ENCODE assay signal across 8 cellular contexts in genomic region chr1:224644553-224645154, GRCh38. TPM values are rescaled to one million over a fixed set of nuclear protein-coding genes. Genes with fewer than 3 reads are reported as not detected.
A peak's percentile ranks its signal among the peaks of the same experiment; 100 is the strongest.
DNase-seq lines count a peak whose midpoint lies in the region; ATAC-seq, FAIRE-seq and TF ChIP-seq lines count a peak whose summit lies in the region.

No MANE protein-coding gene starts in this region.

- H3K9me3 ChIP-seq in endothelial cell of umbilical vein (replicated peaks; ENCODE audit: control insufficient read depth, insufficient read depth, low read length), result no peaks in the 10 kb centered on the region

- peak; percentile 74 for FAIRE-seq in endothelial cell of umbilical vein (lab: Jason Lieb, UNC)

- H2AFZ ChIP-seq in endothelial cell of umbilical vein (ENCODE audit: low read depth, low read length), result no peak overlapping the region

- H3K4me3 ChIP-seq in AG09309 (ENCODE audit: control insufficient read depth, low read depth, low read length) (no peak overlapping the region), endothelial cell of umbilical vein (replicated peaks in 1 of 3; ENCODE audit: insufficient read depth in 1 of 3, low read depth in 1 of 3, low read length in 3 of 3) (no peak overlapping the region)

- H3K27ac Mint-ChIP-seq in natural killer cell, result no peak overlapping the region

- TF ChIP-seq CTCF in AG09309 (IDR thresholded peaks at IDR 0.05; ENCODE audit: control insufficient read depth, insufficient read depth, low read depth, low read length, missing control alignments) (peak; percentile 88), endothelial cell of umbilical vein (IDR thresholded peaks at IDR 0.05; ENCODE audit: extremely low read depth in 1 of 2, insufficient read depth in 1 of 2, low read depth in 1 of 2, low read length in 2 of 2) (peak; percentile 72 to 76), natural killer cell (IDR thresholded peaks at IDR 0.05) (peak; percentile 94)

- H3K27me3 Mint-ChIP-seq in natural killer cell (ENCODE audit: low read depth in 2 of 2), result peaks cover 4 to 6% of the 10 kb centered on the region in 2 donors

- ATAC-seq in GM18517 (IDR thresholded peaks at IDR 0.05; ENCODE audit: unreplicated experiment) (peak; percentile 77), HG03159 (IDR thresholded peaks at IDR 0.05; ENCODE audit: unreplicated experiment) (peak; percentile 72), natural killer cell (peak; percentile 65 to 89 (median 83))

- no peaks in the 10 kb centered on the region for H3K79me2 ChIP-seq in endothelial cell of umbilical vein (ENCODE audit: control insufficient read depth, insufficient read depth, low read length)

- H3K4me1 Mint-ChIP-seq in natural killer cell, result peaks cover 0 to 4% of the 10 kb centered on the region in 2 donors

- BruUV-seq in endothelial cell of umbilical vein (replicated peaks; lab: Mats Ljungman, UMichigan), result no TSS peak

- DNase-seq in AG09309 (ENCODE audit: low read depth) (no peak), NOMO-1 (lab: John Stamatoyannopoulos, UW; ENCODE audit: unreplicated experiment in 2 of 2) (peak; percentile 41 to 49), endothelial cell of umbilical vein (ENCODE audit: low read depth, low spot score) (peak; percentile 54), natural killer cell (peak; percentile 29), substantia nigra (lab: John Stamatoyannopoulos, UW) (peak in 29 of 49 donors; percentile 2 to 40 (median 10))
- DNase-seq in activated CD8-positive, alpha-beta memory T cell treated with anti-CD3 and anti-CD28 coated beads for 24 hours, result peak; percentile 78

- dilution Hi-C loops in endothelial cell of umbilical vein (cut with MboI; ENCODE audit: extremely low pct_ligation_motif_present, low sequenced_read_pairs), result no loop called here

- H3K36me3 ChIP-seq in endothelial cell of umbilical vein (ENCODE audit: control insufficient read depth in 2 of 2, extremely low read depth in 1 of 2, insufficient read depth in 2 of 2, low read length in 2 of 2), result no peaks in the 10 kb centered on the region

- no peaks in the 10 kb centered on the region for H3K9me1 ChIP-seq in endothelial cell of umbilical vein (replicated peaks; ENCODE audit: control insufficient read depth, extremely low read depth, insufficient read depth, low read length)

- no peak overlapping the region for H3K9ac ChIP-seq in endothelial cell of umbilical vein (replicated peaks; ENCODE audit: extremely low read depth, insufficient read depth, low read length)

- peaks cover under 1% of the 10 kb centered on the region for H3K4me1 ChIP-seq in endothelial cell of umbilical vein (ENCODE audit: control insufficient read depth, extremely low read depth, insufficient read depth, low read length)

- intact Hi-C loops in endothelial cell of umbilical vein (cut with micrococcal nuclease), result loop anchor here (1.0 kb wide), 3 partner anchors 21 to 207 kb away; no protein-coding TSS in a partner anchor
- intact Hi-C loops in natural killer cell (cut with micrococcal nuclease), result loop anchor here (10.0 kb wide), 1 partner anchor 130 kb away; no protein-coding TSS in a partner anchor

- no peaks in the 10 kb centered on the region for H3K27me3 ChIP-seq in endothelial cell of umbilical vein (ENCODE audit: control insufficient read depth in 2 of 2, insufficient read depth in 2 of 2, low read length in 2 of 2)

- no peaks in the 10 kb centered on the region for H3K36me3 Mint-ChIP-seq in natural killer cell

- no peak overlapping the region for H3K27ac ChIP-seq in endothelial cell of umbilical vein (ENCODE audit: insufficient read depth, low read depth, low read length)
- no peak overlapping the region for H3K27ac ChIP-seq in substantia nigra (ENCODE audit: low read depth, low read length, poor library complexity, severe bottlenecking)

- CTCF ChIA-PET in endothelial cell of umbilical vein (lab: Charles Lee), result interaction anchor here (0.7 to 1.7 kb wide), 27 partner anchors 9 to 207 kb away, joined by 3 to 20 read pairs (median 4); no protein-coding TSS in a partner anchor

- no peak for TF ChIP-seq POLR2A in endothelial cell of umbilical vein (IDR thresholded peaks at IDR 0.05; ENCODE audit: low read depth, low read length)

- H4K20me1 ChIP-seq in endothelial cell of umbilical vein (replicated peaks; ENCODE audit: control insufficient read depth, extremely low read depth, insufficient read depth, low read length), result no peaks in the 10 kb centered on the region

- POLR2A ChIA-PET in endothelial cell of umbilical vein (lab: Charles Lee), result no interaction called here

- H3K9me3 Mint-ChIP-seq in natural killer cell, result no peaks in the 10 kb centered on the region

- H3K4me3 Mint-ChIP-seq in natural killer cell, result no peak overlapping the region

- H3K4me2 ChIP-seq in endothelial cell of umbilical vein (ENCODE audit: insufficient read depth, low read length), result no peak overlapping the region

TF ChIP-seq in endothelial cell of umbilical vein, 7 proteins besides CTCF, POLR2A, EP300 and RAD21:
- TF ChIP-seq POLR2AphosphoS5 (IDR thresholded peaks at IDR 0.05; ENCODE audit: insufficient read depth, low read depth, low read length), result no peak
- TF ChIP-seq JUN (IDR thresholded peaks at IDR 0.05; ENCODE audit: borderline replicate concordance, insufficient read depth, insufficient read length, low read depth), result no peak
- TF ChIP-seq GATA2 (IDR thresholded peaks at IDR 0.05; ENCODE audit: insufficient read depth, insufficient read length, low read depth, low read length), result no peak
- TF ChIP-seq MYC (IDR thresholded peaks at IDR 0.05; ENCODE audit: low read depth, low read length), result no peak
- no peak for TF ChIP-seq FOS (IDR thresholded peaks at IDR 0.05; ENCODE audit: borderline replicate concordance, insufficient read depth, low read length)
- no peak for TF ChIP-seq EZH2 (IDR thresholded peaks at IDR 0.05; ENCODE audit: borderline replicate concordance, low read depth, low read length, severe bottlenecking)
- no peak for TF ChIP-seq MAX (IDR thresholded peaks at IDR 0.05; ENCODE audit: insufficient read depth, insufficient read length)

RNA-seq across cellular contexts. Expression of gene CNIH3, which starts 28.5 kb away (rescaled TPM):
- total RNA-seq in endothelial cell of umbilical vein (1.0 and 2.5 TPM in 2 replicates), natural killer cell (1 to 10 TPM; 2.8 to 5.4 (median 5.0) TPM)
- polyA plus RNA-seq in endothelial cell of umbilical vein, result 1.3 and 1.6 TPM in 2 replicates
- 0.99 and 1.2 TPM in 2 replicates for polyA plus RNA-seq in endothelial cell of umbilical vein (2011; cell fraction: cytosol; rRNA removed)
- polyA plus RNA-seq in endothelial cell of umbilical vein (2011; cell fraction: nucleus; rRNA removed), result 1.9 and 2.7 TPM in 2 replicates
- polyA plus RNA-seq in endothelial cell of umbilical vein (2012), result 1.6 and 1.7 TPM in 2 replicates
- 2.0 and 2.1 TPM in 2 replicates for polyA minus RNA-seq in endothelial cell of umbilical vein
- not detected for polyA minus RNA-seq in endothelial cell of umbilical vein (2011; cell fraction: cytosol; rRNA and poly(A)+ RNA removed)
- polyA minus RNA-seq in endothelial cell of umbilical vein (2011; cell fraction: nucleus; rRNA and poly(A)+ RNA removed), result 1.4 TPM in 1 of 2 replicates, not detected in the other
